In genomic region chr20:37295595-37295994, GRCh38 we compare ENCODE assay signal across 10 cellular contexts. TPM values are rescaled to one million over a fixed set of nuclear protein-coding genes. Genes with fewer than 3 reads are reported as not detected.
DNase-seq lines count a peak whose midpoint lies in the region; ATAC-seq, FAIRE-seq and TF ChIP-seq lines count a peak whose summit lies in the region.
"Had no signal": no experiment of that assay in that cellular context is flagged by ENCODE, and none has a peak within 500 bp of the region (broad histone marks: within the 10 kb centered on the region; RNA-seq: fewer than 3 reads in every experiment).

No MANE protein-coding gene starts in this region.

- H4K20me1 ChIP-seq in K562 (replicated peaks; ENCODE audit: control insufficient read depth, insufficient read depth, low read length), result no peaks in the 10 kb centered on the region

- no peaks in the 10 kb centered on the region for H3K9me1 ChIP-seq in K562 (ENCODE audit: control insufficient read depth, insufficient read depth, low read length)

- H2AFZ ChIP-seq in K562 (ENCODE audit: low read depth, low read length), result no peak overlapping the region

- POLR2A ChIA-PET in K562 (lab: Yijun Ruan, JAX), result interaction anchor here (1.2 to 1.9 kb wide), 2 partner anchors 18 to 75 kb away, joined by 3 to 4 read pairs; no protein-coding TSS in a partner anchor

- no peak for TF ChIP-seq EP300 in K562 (IDR thresholded peaks at IDR 0.05; ENCODE audit: low read length)

- H3K27me3 Mint-ChIP-seq in osteocyte (ENCODE audit: unreplicated experiment), result no peaks in the 10 kb centered on the region

- H3K9me3 ChIP-seq in K562 (replicated peaks; ENCODE audit: control insufficient read depth, insufficient read depth, low read depth, low read length), result peaks cover 3% of the 10 kb centered on the region; the same call in 1 of the 2 replicates

- CTCF ChIA-PET in K562 (lab: Yijun Ruan, JAX; ENCODE audit: low intra/inter-chr PET ratio), result no interaction called here

- H3K27me3 ChIP-seq in K562 (ENCODE audit: control insufficient read depth in 2 of 2, insufficient read depth in 2 of 2, low read length in 2 of 2), result no peaks in the 10 kb centered on the region

- H3K79me2 ChIP-seq in K562 (ENCODE audit: control insufficient read depth, insufficient read depth, low read length), result peaks cover 87% of the 10 kb centered on the region

- peaks cover 26% of the 10 kb centered on the region for H3K36me3 Mint-ChIP-seq in osteocyte (ENCODE audit: unreplicated experiment)

- WGBS in K562 (ENCODE audit: insufficient coverage, low coverage, missing lambda C conversion rate), result 85% methylated on average over 7 of the region's 7 CpGs

- intact Hi-C loops in K562 (cut with micrococcal nuclease), result no loop called here

- peak overlapping the region; percentile 5 to 15; a peak in 1 of 4 replicates for H3K9ac ChIP-seq in K562 (ENCODE audit: insufficient read depth in 1 of 2, low read depth in 2 of 2, low read length in 2 of 2)

- ATAC-seq in K562, result no peak
- no peak for ATAC-seq in HG02981 (IDR thresholded peaks at IDR 0.05; ENCODE audit: unreplicated experiment)
- ATAC-seq in GM19324 (IDR thresholded peaks at IDR 0.05; ENCODE audit: low FRiP score, unreplicated experiment), result no peak

- no peak for TF ChIP-seq RAD21 in K562 (CRISPR knock-in tag; conservative IDR thresholded peaks at IDR 0.05 in 1 of 2, IDR thresholded peaks at IDR 0.05 in 1 of 2)

- peaks cover 8 to 31% of the 10 kb centered on the region in 2 experiments; a peak in 4 of 5 replicates for H3K4me1 ChIP-seq in K562 (replicated peaks in 1 of 2; ENCODE audit: control insufficient read depth in 2 of 2, insufficient read depth in 2 of 2, low read length in 2 of 2)

- 0 out of 3 replicates have a peak overlapping the region, but pooled peaks have one; percentile 15 for H3K27ac ChIP-seq in K562 (ENCODE audit: extremely low read depth, low read depth, low read length)

- H3K36me3 ChIP-seq in K562 (ENCODE audit: control insufficient read depth, insufficient read depth, low read length), result peaks cover 62% of the 10 kb centered on the region

- peaks cover 5% of the 10 kb centered on the region for H3K9me3 Mint-ChIP-seq in osteocyte (ENCODE audit: unreplicated experiment)

- no TSS peak for BruUV-seq in K562 (replicated peaks; lab: Mats Ljungman, UMichigan)

- no peak for FAIRE-seq in K562 (lab: Jason Lieb, UNC)

- in situ Hi-C loops in K562 (cut with MboI), result no loop called here

- peaks cover 31% of the 10 kb centered on the region for H3K4me1 Mint-ChIP-seq in osteocyte (ENCODE audit: unreplicated experiment)

- no peak overlapping the region for H3K4me3 ChIP-seq in K562

- H3K4me3 Mint-ChIP-seq in osteocyte (ENCODE audit: unreplicated experiment), result no peak overlapping the region
- H3K4me3 Mint-ChIP-seq: activated T-cell treated with anti-CD3 and anti-CD28 coated beads, Interleukin-2, amount 50 U/mL, for 4 hours; neural crest cell had no signal

- H3K27ac Mint-ChIP-seq in osteocyte (ENCODE audit: unreplicated experiment), result peak overlapping the region; percentile 19

- TF ChIP-seq CTCF in K562 (IDR thresholded peaks at IDR 0.05 in 2 of 3, conservative IDR thresholded peaks at IDR 0.05 in 1 of 3; ENCODE audit: insufficient read depth in 2 of 3, low read depth in 1 of 3, low read length in 3 of 3) (no peak), osteocyte (IDR thresholded peaks at IDR 0.05) (no peak)

- peak; percentile 95 for DNase-seq in DMS153 (lab: John Stamatoyannopoulos, UW)
- DNase-seq in NCI-H2081 treated with DMSO at 0.1 percent for 48 hours (lab: John Stamatoyannopoulos, UW), result peak; percentile 38
- no peak for DNase-seq in K562 (ENCODE audit: extremely low read depth in 1 of 4, low spot score in 3 of 4)
- DNase-seq in osteocyte (ENCODE audit: extremely low spot score, unreplicated experiment), result no peak
- DNase-seq in T-helper 2 cell, result no peak
- DNase-seq in retina, result no peak
- DNase-seq: activated T-cell treated with anti-CD3 and anti-CD28 coated beads, Interleukin-2, amount 50 U/mL, for 4 hours had no signal

- no peak for TF ChIP-seq POLR2A in K562 (conservative IDR thresholded peaks at IDR 0.05)

- H3K4me2 ChIP-seq in K562 (ENCODE audit: insufficient read depth, low read length), result no peak overlapping the region

TF ChIP-seq in K562, 482 proteins besides CTCF, POLR2A, EP300 and RAD21:
- TF ChIP-seq, protein P1, sequence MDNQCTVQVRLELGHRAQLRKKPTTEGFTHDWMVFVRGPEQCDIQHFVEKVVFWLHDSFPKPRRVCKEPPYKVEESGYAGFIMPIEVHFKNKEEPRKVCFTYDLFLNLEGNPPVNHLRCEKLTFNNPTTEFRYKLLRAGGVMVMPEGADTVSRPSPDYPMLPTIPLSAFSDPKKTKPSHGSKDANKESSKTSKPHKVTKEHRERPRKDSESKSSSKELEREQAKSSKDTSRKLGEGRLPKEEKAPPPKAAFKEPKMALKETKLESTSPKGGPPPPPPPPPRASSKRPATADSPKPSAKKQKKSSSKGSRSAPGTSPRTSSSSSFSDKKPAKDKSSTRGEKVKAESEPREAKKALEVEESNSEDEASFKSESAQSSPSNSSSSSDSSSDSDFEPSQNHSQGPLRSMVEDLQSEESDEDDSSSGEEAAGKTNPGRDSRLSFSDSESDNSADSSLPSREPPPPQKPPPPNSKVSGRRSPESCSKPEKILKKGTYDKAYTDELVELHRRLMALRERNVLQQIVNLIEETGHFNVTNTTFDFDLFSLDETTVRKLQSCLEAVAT (IDR thresholded peaks at IDR 0.05), result 0 out of 4 replicates have a peak, but pooled peaks of 1 of the 2 experiments have one; percentile 28
- no peak for TF ChIP-seq ZNF583 (CRISPR knock-in tag; IDR thresholded peaks at IDR 0.05)

RNA-seq across cellular contexts. Expression of gene MANBAL, which starts 6.1 kb away (rescaled TPM):
- 19.6 and 33.3 TPM in 2 replicates for total RNA-seq in K562 (2011; cell fraction: chromatin; rRNA removed; ENCODE audit: low replicate concordance)
- 23.8 and 26.2 TPM in 2 replicates for total RNA-seq in K562 (2011; cell fraction: nucleolus; rRNA removed)
- total RNA-seq in K562 (2011; cell fraction: nucleoplasm; rRNA removed), result 29.3 and 40.0 TPM in 2 replicates
- total RNA-seq in K562 (2014; rRNA removed) (9.2 and 15.5 TPM in 2 replicates), K562 (2014; rRNA removed; fragmentation: Illumina TruSeq; extraction: Trizol) (10.4 and 12.3 TPM in 2 replicates), K562 (2015; rRNA removed; fragmentation: Illumina TruSeq; extraction: Trizol) (14.1 and 16.3 TPM in 2 replicates), K562 (2021) (15.3 and 16.7 TPM in 2 replicates), osteocyte (45.5 and 45.8 TPM in 2 replicates)
- polyA plus RNA-seq in K562 (2011; rRNA removed) (30.0 and 35.0 TPM in 2 replicates), K562 (2014; fragmentation: Illumina TruSeq; extraction: Trizol) (27.9 and 31.6 TPM in 2 replicates), K562 (2014; fragmentation: Nextera tagmentation; extraction: Ambion mirVana) (10 to 100 TPM; 17.4 to 17.8 TPM), K562 (2014; rRNA removed) (24.8 and 25.3 TPM in 2 replicates)
- 55.8 and 75.0 TPM in 2 replicates for polyA plus RNA-seq in K562 (2011; cell fraction: cytosol; rRNA removed)
- polyA plus RNA-seq in K562 (2011; cell fraction: nucleus; rRNA removed), result 31.7 and 40.3 TPM in 2 replicates
- 20.9 and 26.2 TPM in 2 replicates for polyA plus RNA-seq in K562 (2012)
- polyA minus RNA-seq in K562 (2011; rRNA and poly(A)+ RNA removed), result 11.3 and 13.7 TPM in 2 replicates
- polyA minus RNA-seq in K562 (2011; cell fraction: cytosol; rRNA and poly(A)+ RNA removed), result 8.8 and 12.4 TPM in 2 replicates
- 4.8 and 6.2 TPM in 2 replicates for polyA minus RNA-seq in K562 (2011; cell fraction: nucleus; rRNA and poly(A)+ RNA removed)

RNA-seq across cellular contexts. Expression of gene GHRH, which starts 34.0 kb away (rescaled TPM):
- total RNA-seq in K562 (2011; cell fraction: chromatin; rRNA removed; ENCODE audit: low replicate concordance), result not detected in 2 replicates
- total RNA-seq in K562 (2011; cell fraction: nucleolus; rRNA removed), result not detected in 2 replicates
- total RNA-seq in K562 (2011; cell fraction: nucleoplasm; rRNA removed), result not detected in 2 replicates
- total RNA-seq in K562 (2014; rRNA removed) (not detected in 2 replicates), K562 (2014; rRNA removed; fragmentation: Illumina TruSeq; extraction: Trizol) (not detected in 2 replicates), K562 (2015; rRNA removed; fragmentation: Illumina TruSeq; extraction: Trizol) (not detected in 2 replicates), K562 (2021) (not detected in 2 replicates), osteocyte (not detected in 2 replicates)
- polyA plus RNA-seq in K562 (2011; rRNA removed) (not detected in 2 replicates), K562 (2014; fragmentation: Illumina TruSeq; extraction: Trizol) (not detected in 2 replicates), K562 (2014; fragmentation: Nextera tagmentation; extraction: Ambion mirVana) (not detected), K562 (2014; rRNA removed) (not detected in 2 replicates)
- not detected in 2 replicates for polyA plus RNA-seq in K562 (2011; cell fraction: cytosol; rRNA removed)
- polyA plus RNA-seq in K562 (2011; cell fraction: nucleus; rRNA removed), result not detected in 2 replicates
- polyA plus RNA-seq in K562 (2012), result not detected in 2 replicates
- not detected in 2 replicates for polyA minus RNA-seq in K562 (2011; rRNA and poly(A)+ RNA removed)
- not detected in 2 replicates for polyA minus RNA-seq in K562 (2011; cell fraction: cytosol; rRNA and poly(A)+ RNA removed)
- not detected in 2 replicates for polyA minus RNA-seq in K562 (2011; cell fraction: nucleus; rRNA and poly(A)+ RNA removed)
- total RNA-seq: activated T-cell treated with anti-CD3 and anti-CD28 coated beads, Interleukin-2, amount 50 U/mL, for 4 hours; neural crest cell had no signal

RNA-seq across cellular contexts. Expression of gene SRC, which starts 50.3 kb away (rescaled TPM):
- total RNA-seq in K562 (2011; cell fraction: chromatin; rRNA removed; ENCODE audit: low replicate concordance), result 23.1 and 61.0 TPM in 2 replicates
- total RNA-seq in K562 (2011; cell fraction: nucleolus; rRNA removed), result 26.7 and 29.4 TPM in 2 replicates
- total RNA-seq in K562 (2011; cell fraction: nucleoplasm; rRNA removed), result 20.5 and 28.9 TPM in 2 replicates
- total RNA-seq in K562 (2014; rRNA removed), result 2.0 and 4.7 TPM in 2 replicates
- 1.4 and 1.9 TPM in 2 replicates for total RNA-seq in K562 (2014; rRNA removed; fragmentation: Illumina TruSeq; extraction: Trizol)
- 2.9 and 3.1 TPM in 2 replicates for total RNA-seq in K562 (2015; rRNA removed; fragmentation: Illumina TruSeq; extraction: Trizol)
- 7.0 and 7.7 TPM in 2 replicates for total RNA-seq in K562 (2021)
- polyA plus RNA-seq in K562 (2011; rRNA removed), result 8.0 and 8.5 TPM in 2 replicates
- polyA plus RNA-seq in K562 (2011; cell fraction: cytosol; rRNA removed), result 6.8 and 11.9 TPM in 2 replicates
- 45.7 and 78.2 TPM in 2 replicates for polyA plus RNA-seq in K562 (2011; cell fraction: nucleus; rRNA removed)
- polyA plus RNA-seq in K562 (2012), result 4.7 and 5.8 TPM in 2 replicates
- polyA plus RNA-seq in K562 (2014; fragmentation: Illumina TruSeq; extraction: Trizol), result 5.4 and 8.3 TPM in 2 replicates
- polyA plus RNA-seq in K562 (2014; fragmentation: Nextera tagmentation; extraction: Ambion mirVana), result under 1 TPM; 0.06 to 0.14 TPM
- 4.8 and 5.2 TPM in 2 replicates for polyA plus RNA-seq in K562 (2014; rRNA removed)
- 5.2 and 16.3 TPM in 2 replicates for polyA minus RNA-seq in K562 (2011; rRNA and poly(A)+ RNA removed)
- 4.0 and 10.0 TPM in 2 replicates for polyA minus RNA-seq in K562 (2011; cell fraction: cytosol; rRNA and poly(A)+ RNA removed)
- polyA minus RNA-seq in K562 (2011; cell fraction: nucleus; rRNA and poly(A)+ RNA removed), result 12.3 and 15.8 TPM in 2 replicates
- 30.1 and 32.5 TPM in 2 replicates for total RNA-seq in osteocyte

Comparison
In these comparisons a context has a peak if more than half of its experiments do, and no peak if none do; other contexts are left out.
1. DNase-seq: peak in DMS153 (single experiment) and NCI-H2081 treated with DMSO at 0.1 percent for 48 hours (single experiment); none in K562 (0 of 4), osteocyte (single experiment), T-helper 2 cell (0 of 5) and retina (single experiment).